1 cellular context compared by ENCODE assay signal in genomic region chr3:10011644-10012043, GRCh38.
TF ChIP-seq lines count a peak whose summit lies in the region.

No MANE protein-coding gene starts in this region.

TF ChIP-seq in A549, 52 proteins besides CTCF, POLR2A, EP300 and RAD21:
- TF ChIP-seq HDAC2 (IDR thresholded peaks at IDR 0.05) (no peak), MAX (IDR thresholded peaks at IDR 0.05) (no peak), RFX5 (IDR thresholded peaks at IDR 0.05) (no peak), HOXA7 (CRISPR knock-in tag; IDR thresholded peaks at IDR 0.05) (no peak), HMGXB4 (CRISPR knock-in tag; IDR thresholded peaks at IDR 0.05; ENCODE audit: borderline replicate concordance) (no peak), HES2 (IDR thresholded peaks at IDR 0.05) (no peak), HOXB13 (CRISPR knock-in tag; IDR thresholded peaks at IDR 0.05; ENCODE audit: low read depth) (no peak), NR3C1 (IDR thresholded peaks at IDR 0.05) (no peak), PBX3 (IDR thresholded peaks at IDR 0.05) (no peak), FOXS1 (CRISPR knock-in tag; IDR thresholded peaks at IDR 0.05) (no peak), ESRRA (IDR thresholded peaks at IDR 0.05; ENCODE audit: borderline replicate concordance, low read length) (no peak), E2F6 (IDR thresholded peaks at IDR 0.05; ENCODE audit: borderline replicate concordance, low read depth) (no peak), CBX8 (IDR thresholded peaks at IDR 0.05) (no peak), CHD4 (IDR thresholded peaks at IDR 0.05; ENCODE audit: borderline replicate concordance) (no peak), ATOH8 (CRISPR knock-in tag; IDR thresholded peaks at IDR 0.05; ENCODE audit: low read depth) (no peak)
TF ChIP-seq in A549: peak in this region for 0.
